ENCODE assay signal across 8 cellular contexts in the genomic region with DNA sequence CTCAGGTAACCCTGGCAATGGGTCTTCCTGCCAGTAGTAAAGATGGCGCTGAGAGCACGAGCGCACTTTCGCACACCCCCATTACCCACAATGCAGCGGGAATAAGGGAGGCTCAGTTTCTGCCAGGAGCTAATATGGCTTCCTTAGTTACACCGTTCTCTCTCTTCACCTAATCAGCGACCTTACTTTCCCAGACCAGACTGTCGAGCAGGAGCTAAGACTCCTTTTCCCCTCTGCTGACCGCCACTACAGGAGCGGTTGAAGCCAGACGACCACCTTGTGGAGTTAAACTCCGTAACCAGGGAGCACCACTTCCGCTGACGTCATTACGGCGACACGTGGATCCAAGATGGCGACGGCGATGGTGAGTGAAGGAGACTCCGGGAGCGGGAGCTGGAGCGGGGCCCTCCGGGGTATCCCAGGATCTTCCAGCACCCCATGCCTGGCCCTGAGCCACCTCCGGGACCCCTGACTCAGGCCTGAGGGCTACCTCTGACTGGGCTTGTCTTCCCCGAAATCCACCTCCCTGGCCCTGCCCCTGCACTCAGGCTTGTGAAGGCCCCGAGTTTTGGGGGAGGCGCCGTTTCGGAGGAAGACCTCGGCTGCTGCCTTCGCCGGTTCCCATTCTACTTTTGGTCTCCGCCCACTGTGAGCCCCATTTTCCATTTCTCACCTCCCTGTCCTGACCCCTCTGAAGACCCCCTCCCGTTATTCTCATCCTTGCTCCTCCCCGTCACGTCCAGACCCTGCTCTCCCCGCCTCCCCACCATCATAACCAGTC. TPM values are rescaled to one million over a fixed set of nuclear protein-coding genes. Genes with fewer than 3 reads are reported as not detected.
A peak's percentile ranks its signal among the peaks of the same experiment; 100 is the strongest.
DNase-seq lines count a peak whose midpoint lies in the region; ATAC-seq and TF ChIP-seq lines count a peak whose summit lies in the region.

A gene with protein sequence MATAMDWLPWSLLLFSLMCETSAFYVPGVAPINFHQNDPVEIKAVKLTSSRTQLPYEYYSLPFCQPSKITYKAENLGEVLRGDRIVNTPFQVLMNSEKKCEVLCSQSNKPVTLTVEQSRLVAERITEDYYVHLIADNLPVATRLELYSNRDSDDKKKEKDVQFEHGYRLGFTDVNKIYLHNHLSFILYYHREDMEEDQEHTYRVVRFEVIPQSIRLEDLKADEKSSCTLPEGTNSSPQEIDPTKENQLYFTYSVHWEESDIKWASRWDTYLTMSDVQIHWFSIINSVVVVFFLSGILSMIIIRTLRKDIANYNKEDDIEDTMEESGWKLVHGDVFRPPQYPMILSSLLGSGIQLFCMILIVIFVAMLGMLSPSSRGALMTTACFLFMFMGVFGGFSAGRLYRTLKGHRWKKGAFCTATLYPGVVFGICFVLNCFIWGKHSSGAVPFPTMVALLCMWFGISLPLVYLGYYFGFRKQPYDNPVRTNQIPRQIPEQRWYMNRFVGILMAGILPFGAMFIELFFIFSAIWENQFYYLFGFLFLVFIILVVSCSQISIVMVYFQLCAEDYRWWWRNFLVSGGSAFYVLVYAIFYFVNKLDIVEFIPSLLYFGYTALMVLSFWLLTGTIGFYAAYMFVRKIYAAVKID (plus strand): TSS at position 323 of the 781 bp plus-strand sequence. CDS start 27 bp downstream, at position 350.

- peaks cover 4 to 15% of the 10 kb centered on the region in 2 donors for H3K36me3 Mint-ChIP-seq in CD14-positive monocyte
- peaks cover 8% of the 10 kb centered on the region for H3K36me3 Mint-ChIP-seq in activated CD4-positive, alpha-beta memory T cell treated with anti-CD3 and anti-CD28 coated beads for 36 hours

- under 1% methylated on average over 38 of the region's 38 CpGs for WGBS in liver

- ATAC-seq in GM19397 (IDR thresholded peaks at IDR 0.05; ENCODE audit: unreplicated experiment) (peak; percentile 86), HG03571 (IDR thresholded peaks at IDR 0.05; ENCODE audit: unreplicated experiment) (peak; percentile 82)

- peak within 1 kb of the TSS; percentile 99 to 100 (median 100) for H3K27ac Mint-ChIP-seq in CD14-positive monocyte
- peak within 1 kb of the TSS; percentile 93 for H3K27ac Mint-ChIP-seq in activated CD4-positive, alpha-beta memory T cell treated with anti-CD3 and anti-CD28 coated beads for 36 hours

- CTCF ChIA-PET in activated CD4-positive, alpha-beta memory T cell treated with anti-CD3 and anti-CD28 coated beads for 36 hours (lab: Charles Lee), result interaction anchor here (1.3 kb wide), 2 partner anchors 9 to 18 kb away, joined by 5 to 9 read pairs; no protein-coding TSS in a partner anchor

- H3K27me3 ChIP-seq in dorsolateral prefrontal cortex, result no peaks in the 10 kb centered on the region
- H3K27me3 ChIP-seq in liver (ENCODE audit: control insufficient read depth in 4 of 4, insufficient read depth in 4 of 4, low read length in 3 of 4), result no peaks in the 10 kb centered on the region

- H3K27ac ChIP-seq in dorsolateral prefrontal cortex (peak within 1 kb of the TSS; percentile 84 to 100 (median 99)), liver (ENCODE audit: low read depth in 1 of 2, low read length in 2 of 2) (peak within 1 kb of the TSS; percentile 95 to 98)

- no peaks in the 10 kb centered on the region for H3K9me3 Mint-ChIP-seq in CD14-positive monocyte
- H3K9me3 Mint-ChIP-seq in activated CD4-positive, alpha-beta memory T cell treated with anti-CD3 and anti-CD28 coated beads for 36 hours, result no peaks in the 10 kb centered on the region

- DNase-seq in CD14-positive monocyte (ENCODE audit: low spot score), result peak; percentile 87
- peak; percentile 98 for DNase-seq in NCI-H82 (lab: John Stamatoyannopoulos, UW)
- DNase-seq in activated CD4-positive, alpha-beta memory T cell treated with anti-CD3 and anti-CD28 coated beads for 36 hours, result peak; percentile 92
- peak; percentile 89 to 95 (median 92) for DNase-seq in dorsolateral prefrontal cortex
- DNase-seq in stimulated activated CD4-positive, alpha-beta T cell treated with anti-CD3 and anti-CD28 coated beads, Interleukin-4, amount 100 ng/mL, for 24 hours, result peak; percentile 93

- no peak for TF ChIP-seq RAD21 in liver (IDR thresholded peaks at IDR 0.05)

- peak within 1 kb of the TSS; percentile 99 to 100 for H3K4me3 Mint-ChIP-seq in CD14-positive monocyte
- H3K4me3 Mint-ChIP-seq in activated CD4-positive, alpha-beta memory T cell treated with anti-CD3 and anti-CD28 coated beads for 36 hours, result peak within 1 kb of the TSS; percentile 89

- peak within 1 kb of the TSS; percentile 88 to 99 for H3K9ac ChIP-seq in liver (ENCODE audit: low read depth in 1 of 2, low read length in 2 of 2)

- peaks cover 0 to 3% (median under 1%) of the 10 kb centered on the region in 4 donors for H3K36me3 ChIP-seq in liver (ENCODE audit: control insufficient read depth in 4 of 4, insufficient read depth in 3 of 4, low read depth in 1 of 4, low read length in 3 of 4)

- H3K27me3 Mint-ChIP-seq in CD14-positive monocyte (ENCODE audit: low read depth in 3 of 3), result peaks cover 0 to 2% (median 0%) of the 10 kb centered on the region in 3 donors
- H3K27me3 Mint-ChIP-seq in activated CD4-positive, alpha-beta memory T cell treated with anti-CD3 and anti-CD28 coated beads for 36 hours, result no peaks in the 10 kb centered on the region

- intact Hi-C loops in CD14-positive monocyte (cut with micrococcal nuclease), result loop anchor here (5.0 to 10.0 kb wide), 5 partner anchors 47 to 505 kb away; a partner anchor contains a TSS
- intact Hi-C loops in activated CD4-positive, alpha-beta memory T cell treated with anti-CD3 and anti-CD28 coated beads for 36 hours (cut with micrococcal nuclease), result loop anchor here (1.0 to 5.0 kb wide), 4 partner anchors 98 to 249 kb away; a partner anchor contains a TSS
- intact Hi-C loops in dorsolateral prefrontal cortex (cut with DNase I), result loop anchor here (1.0 to 10.0 kb wide), 6 partner anchors 16 to 245 kb away; a partner anchor contains a TSS

- H3K9me3 ChIP-seq in liver (ENCODE audit: control insufficient read depth in 4 of 4, low read length in 3 of 4), result no peaks in the 10 kb centered on the region

- H3K4me1 Mint-ChIP-seq in CD14-positive monocyte, result peaks cover 45% of the 10 kb centered on the region
- H3K4me1 Mint-ChIP-seq in activated CD4-positive, alpha-beta memory T cell treated with anti-CD3 and anti-CD28 coated beads for 36 hours (ENCODE audit: low read depth), result peaks cover 36% of the 10 kb centered on the region

- TF ChIP-seq CTCF in CD14-positive monocyte (IDR thresholded peaks at IDR 0.05) (no peak), dorsolateral prefrontal cortex (IDR thresholded peaks at IDR 0.05 in 54 of 56, conservative IDR thresholded peaks at IDR 0.05 in 2 of 56; ENCODE audit: low read depth in 1 of 56, partially characterized antibody in 56 of 56) (peak in 30 of 56 donors; percentile 1 to 55 (median 23)), liver (IDR thresholded peaks at IDR 0.05; ENCODE audit: low read depth, low read length, missing input control) (no peak)

- peak within 1 kb of the TSS; percentile 63 to 100 (median 95) for H3K4me3 ChIP-seq in dorsolateral prefrontal cortex
- peak within 1 kb of the TSS; percentile 73 to 84 (median 82) for H3K4me3 ChIP-seq in liver (ENCODE audit: low read depth in 1 of 3, low read length in 3 of 3)

- POLR2A ChIA-PET in activated CD4-positive, alpha-beta memory T cell treated with anti-CD3 and anti-CD28 coated beads for 36 hours (lab: Charles Lee), result interaction anchor here (0.7 to 2.2 kb wide), 3 partner anchors 94 to 543 kb away, joined by 3 to 7 read pairs (median 3); no protein-coding TSS in a partner anchor

- H3K4me1 ChIP-seq in liver (ENCODE audit: control insufficient read depth in 4 of 4, insufficient read depth in 4 of 4, low read length in 3 of 4), result peaks cover 3 to 29% (median 20%) of the 10 kb centered on the region in 4 donors

TF ChIP-seq in liver, 16 proteins besides CTCF, POLR2A, EP300 and RAD21 (continues in another document):
- TF ChIP-seq, protein P1, sequence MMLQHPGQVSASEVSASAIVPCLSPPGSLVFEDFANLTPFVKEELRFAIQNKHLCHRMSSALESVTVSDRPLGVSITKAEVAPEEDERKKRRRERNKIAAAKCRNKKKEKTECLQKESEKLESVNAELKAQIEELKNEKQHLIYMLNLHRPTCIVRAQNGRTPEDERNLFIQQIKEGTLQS (IDR thresholded peaks at IDR 0.05), result peak; percentile 53
- TF ChIP-seq SP1 (IDR thresholded peaks at IDR 0.05), result peak; percentile 17
- no peak for TF ChIP-seq EGR1 (IDR thresholded peaks at IDR 0.05; ENCODE audit: low read depth in 2 of 2)
- TF ChIP-seq HNF4A (conservative IDR thresholded peaks at IDR 0.05), result no peak
- TF ChIP-seq FOXA2 (IDR thresholded peaks at IDR 0.05), result peak; percentile 26
- TF ChIP-seq JUND (IDR thresholded peaks at IDR 0.05), result peak; percentile 73 to 83
- peak; percentile 29 for TF ChIP-seq FOXA1 (IDR thresholded peaks at IDR 0.05)
- TF ChIP-seq, protein P2, sequence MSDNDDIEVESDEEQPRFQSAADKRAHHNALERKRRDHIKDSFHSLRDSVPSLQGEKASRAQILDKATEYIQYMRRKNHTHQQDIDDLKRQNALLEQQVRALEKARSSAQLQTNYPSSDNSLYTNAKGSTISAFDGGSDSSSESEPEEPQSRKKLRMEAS (IDR thresholded peaks at IDR 0.05), result peak; percentile 97
- TF ChIP-seq, protein P3, sequence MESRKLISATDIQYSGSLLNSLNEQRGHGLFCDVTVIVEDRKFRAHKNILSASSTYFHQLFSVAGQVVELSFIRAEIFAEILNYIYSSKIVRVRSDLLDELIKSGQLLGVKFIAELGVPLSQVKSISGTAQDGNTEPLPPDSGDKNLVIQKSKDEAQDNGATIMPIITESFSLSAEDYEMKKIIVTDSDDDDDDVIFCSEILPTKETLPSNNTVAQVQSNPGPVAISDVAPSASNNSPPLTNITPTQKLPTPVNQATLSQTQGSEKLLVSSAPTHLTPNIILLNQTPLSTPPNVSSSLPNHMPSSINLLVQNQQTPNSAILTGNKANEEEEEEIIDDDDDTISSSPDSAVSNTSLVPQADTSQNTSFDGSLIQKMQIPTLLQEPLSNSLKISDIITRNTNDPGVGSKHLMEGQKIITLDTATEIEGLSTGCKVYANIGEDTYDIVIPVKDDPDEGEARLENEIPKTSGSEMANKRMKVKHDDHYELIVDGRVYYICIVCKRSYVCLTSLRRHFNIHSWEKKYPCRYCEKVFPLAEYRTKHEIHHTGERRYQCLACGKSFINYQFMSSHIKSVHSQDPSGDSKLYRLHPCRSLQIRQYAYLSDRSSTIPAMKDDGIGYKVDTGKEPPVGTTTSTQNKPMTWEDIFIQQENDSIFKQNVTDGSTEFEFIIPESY (IDR thresholded peaks at IDR 0.05), result peak; percentile 96
- no peak for TF ChIP-seq NR2F2 (IDR thresholded peaks at IDR 0.05)

RNA-seq across cellular contexts. Expression of the gene that starts here (rescaled TPM):
- polyA plus RNA-seq in CD14-positive monocyte, result 10 to 100 TPM; 49.7 to 78.5 TPM
- total RNA-seq in activated CD4-positive, alpha-beta memory T cell treated with anti-CD3 and anti-CD28 coated beads for 36 hours, result 10 to 100 TPM; 35.8 to 37.3 TPM
- total RNA-seq in dorsolateral prefrontal cortex, result 10 to 100 TPM; 45.6 to 73.7 (median 60.7) TPM
- 10 to 100 TPM; 20.7 to 23.8 TPM for total RNA-seq in liver
- polyA plus RNA-seq in liver, result 10 to 100 TPM; 15.9 to 26.2 TPM

Comparison
In these comparisons a context has a peak if more than half of its experiments do, and no peak if none do; other contexts are left out.
1. Peak in every context shown above with its lines: DNase-seq, ATAC-seq, H3K4me3 ChIP-seq and H3K27ac ChIP-seq.
2. CTCF ChIP-seq: peak in dorsolateral prefrontal cortex (30 of 56); none in CD14-positive monocyte (single experiment) and liver (single experiment).